Comparison of ENCODE assay signal across 15 cellular contexts in genomic region chr1:22286491-22286890, GRCh38.
DNase-seq lines count a peak whose midpoint lies in the region; ATAC-seq and TF ChIP-seq lines count a peak whose summit lies in the region.
"Had no signal": no experiment of that assay in that cellular context is flagged by ENCODE, and none has a peak within 500 bp of the region (broad histone marks: within the 10 kb centered on the region; RNA-seq: fewer than 3 reads in every experiment).

No MANE protein-coding gene starts in this region.

- DNase-seq in activated CD8-positive, alpha-beta memory T cell treated with anti-CD3 and anti-CD28 coated beads for 24 hours, result peak; percentile 13
- no peak for DNase-seq in activated CD8-positive, alpha-beta memory T cell treated with anti-CD3 and anti-CD28 coated beads, Interleukin-2, amount 50 U/mL, for 48 hours
- no peak for DNase-seq in brain microvascular endothelial cell
- peak; percentile 75 for DNase-seq in mesenteric fat pad (ENCODE audit: low spot score)
- no peak for DNase-seq in activated CD8-positive, alpha-beta T cell treated with anti-CD3 and anti-CD28 coated beads for 36 hours
- no peak for DNase-seq in NCI-H1694 treated with DMSO at 0.1 percent for 48 hours (lab: John Stamatoyannopoulos, UW)
- DNase-seq in foreskin melanocyte, result no peak
- DNase-seq: 8988T, HCEC 1CT, NCI-H1436 treated with DMSO at 0.1 percent for 48 hours, NCI-H345, Right ventricle myocardium superior had no signal

- no peak overlapping the region for H3K4me3 Mint-ChIP-seq in activated CD8-positive, alpha-beta T cell treated with anti-CD3 and anti-CD28 coated beads for 36 hours

- peak overlapping the region; percentile 39 for H3K27ac ChIP-seq in brain microvascular endothelial cell
- H3K27ac ChIP-seq: BLaER1 had no signal

- H3K9me3 Mint-ChIP-seq in activated CD8-positive, alpha-beta T cell treated with anti-CD3 and anti-CD28 coated beads for 36 hours, result no peaks in the 10 kb centered on the region

- peaks cover 4% of the 10 kb centered on the region for H3K4me1 Mint-ChIP-seq in activated CD8-positive, alpha-beta T cell treated with anti-CD3 and anti-CD28 coated beads for 36 hours (ENCODE audit: low read depth)

- POLR2A ChIA-PET in activated CD8-positive, alpha-beta T cell treated with anti-CD3 and anti-CD28 coated beads for 36 hours (lab: Charles Lee), result no interaction called here

- H3K36me3 ChIP-seq in brain microvascular endothelial cell (replicated peaks), result no peaks in the 10 kb centered on the region
- H3K36me3 ChIP-seq: BLaER1 had no signal

- in situ Hi-C loops in brain microvascular endothelial cell (cut with HindIII; ENCODE audit: low pct_ligation_motif_present, low sequenced_read_pairs), result no loop called here

- H3K27ac Mint-ChIP-seq in activated CD8-positive, alpha-beta T cell treated with anti-CD3 and anti-CD28 coated beads for 36 hours, result no peak overlapping the region

- CTCF ChIA-PET in activated CD8-positive, alpha-beta T cell treated with anti-CD3 and anti-CD28 coated beads for 36 hours (lab: Charles Lee), result no interaction called here

- no peak for TF ChIP-seq CTCF in brain microvascular endothelial cell (IDR thresholded peaks at IDR 0.05; ENCODE audit: low read depth, low read length, missing control alignments)
- TF ChIP-seq CTCF in activated CD8-positive, alpha-beta T cell treated with anti-CD3 and anti-CD28 coated beads for 36 hours (IDR thresholded peaks at IDR 0.05), result no peak

- H3K27me3 Mint-ChIP-seq in activated CD8-positive, alpha-beta T cell treated with anti-CD3 and anti-CD28 coated beads for 36 hours, result peaks cover 10% of the 10 kb centered on the region

- H3K4me3 ChIP-seq in brain microvascular endothelial cell (ENCODE audit: low read depth, low read length), result no peak overlapping the region
- H3K4me3 ChIP-seq: BLaER1 had no signal

- H3K27me3 ChIP-seq in brain microvascular endothelial cell (replicated peaks), result no peaks in the 10 kb centered on the region
- H3K27me3 ChIP-seq: BLaER1 had no signal

- no peak for ATAC-seq in activated CD8-positive, alpha-beta T cell treated with anti-CD3 and anti-CD28 coated beads for 36 hours
- no peak for ATAC-seq in GM19455 (IDR thresholded peaks at IDR 0.05; ENCODE audit: unreplicated experiment)
- ATAC-seq: Panc1 had no signal

- no peaks in the 10 kb centered on the region for H3K36me3 Mint-ChIP-seq in activated CD8-positive, alpha-beta T cell treated with anti-CD3 and anti-CD28 coated beads for 36 hours (ENCODE audit: low read depth)

- intact Hi-C loops in activated CD8-positive, alpha-beta T cell treated with anti-CD3 and anti-CD28 coated beads for 36 hours (cut with micrococcal nuclease), result no loop called here

Comparison
In these comparisons a context has a peak if more than half of its experiments do, and no peak if none do; other contexts are left out.
1. DNase-seq: peak in activated CD8-positive, alpha-beta memory T cell treated with anti-CD3 and anti-CD28 coated beads for 24 hours (single experiment) and mesenteric fat pad (single experiment); none in activated CD8-positive, alpha-beta memory T cell treated with anti-CD3 and anti-CD28 coated beads, Interleukin-2, amount 50 U/mL, for 48 hours (single experiment), brain microvascular endothelial cell (single experiment), activated CD8-positive, alpha-beta T cell treated with anti-CD3 and anti-CD28 coated beads for 36 hours (single experiment), NCI-H1694 treated with DMSO at 0.1 percent for 48 hours (single experiment) and foreskin melanocyte (single experiment).